10 cellular contexts compared by ENCODE assay signal in the genomic region with DNA sequence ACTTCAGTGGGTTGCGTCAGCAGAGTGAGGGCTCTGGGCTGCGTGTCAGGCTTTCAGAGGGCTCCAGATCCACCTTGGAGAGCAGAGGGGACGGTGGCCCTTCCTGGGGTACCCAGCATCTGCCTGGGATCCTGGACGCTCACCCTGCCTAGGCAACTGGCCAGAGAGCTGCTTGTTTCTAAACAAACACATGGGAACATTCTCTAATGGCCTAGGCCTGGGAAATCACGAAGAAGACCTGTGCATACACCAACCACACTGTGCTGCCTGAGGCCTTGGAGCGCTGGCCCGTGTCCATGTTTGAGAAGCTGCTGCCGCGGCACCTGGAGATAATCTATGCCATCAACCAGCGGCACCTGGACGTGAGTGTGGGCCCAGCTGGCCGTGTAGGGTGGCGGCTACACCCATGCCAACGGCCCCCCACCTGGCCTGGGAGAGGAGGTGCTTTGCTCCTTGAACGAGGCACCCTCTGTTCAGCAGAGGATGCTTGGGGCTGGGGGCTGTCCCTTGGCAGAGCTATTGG. TPM values are rescaled to one million over a fixed set of nuclear protein-coding genes. Genes with fewer than 3 reads are reported as not detected.
DNase-seq lines count a peak whose midpoint lies in the region; ATAC-seq and TF ChIP-seq lines count a peak whose summit lies in the region.
"Had no signal": no experiment of that assay in that cellular context is flagged by ENCODE, and none has a peak within 500 bp of the region (broad histone marks: within the 10 kb centered on the region; RNA-seq: fewer than 3 reads in every experiment).

No MANE protein-coding gene starts in this region.

- peak overlapping the region; percentile 65 to 86 (median 84) for H3K27ac ChIP-seq in esophagus muscularis mucosa (replicated peaks in 1 of 4)

- H3K4me3 ChIP-seq in esophagus muscularis mucosa = no peak overlapping the region

- TF ChIP-seq EP300 in esophagus muscularis mucosa (IDR thresholded peaks at IDR 0.05) = peak; percentile 51

- ATAC-seq in GM19351 (IDR thresholded peaks at IDR 0.05; ENCODE audit: unreplicated experiment) (no peak), HG03039 (IDR thresholded peaks at IDR 0.05; ENCODE audit: unreplicated experiment) (no peak)
- ATAC-seq: activated naive CD4-positive, alpha-beta T cell treated with anti-CD3 and anti-CD28 coated beads, Interleukin-2, amount 50 U/mL, for 72 hours had no signal

- no peaks in the 10 kb centered on the region for H3K9me3 ChIP-seq in esophagus muscularis mucosa

- DNase-seq in DMS79 (lab: John Stamatoyannopoulos, UW) (peak; percentile 82), NCI-H2196 treated with DMSO at 0.1 percent for 48 hours (lab: John Stamatoyannopoulos, UW; ENCODE audit: unreplicated experiment) (peak; percentile 85), esophagus muscularis mucosa (ENCODE audit: extremely low spot score) (no peak), posterior cingulate gyrus (peak in 7 of 10 donors; percentile 8 to 83 (median 25)), AG20443 (ENCODE audit: low spot score) (no peak), epidermal melanocyte (ENCODE audit: insufficient read length, low spot score) (no peak)
- DNase-seq: effector memory CD4-positive, alpha-beta T cell had no signal

- H3K27me3 ChIP-seq in esophagus muscularis mucosa = no peaks in the 10 kb centered on the region

- H3K36me3 ChIP-seq in esophagus muscularis mucosa = peaks cover 59 to 100% (median 99%) of the 10 kb centered on the region in 4 donors

- WGBS in esophagus muscularis mucosa = 73% methylated on average over 6 of the region's 15 CpGs

- intact Hi-C loops in esophagus muscularis mucosa (cut with DNase I) (no loop called here), posterior cingulate gyrus (cut with DNase I) (no loop called here)

- TF ChIP-seq CTCF in esophagus muscularis mucosa (IDR thresholded peaks at IDR 0.05) = no peak

- no peak for TF ChIP-seq POLR2A in esophagus muscularis mucosa (IDR thresholded peaks at IDR 0.05; ENCODE audit: low read depth)

- peaks cover 15 to 39% (median 35%) of the 10 kb centered on the region in 4 donors for H3K4me1 ChIP-seq in esophagus muscularis mucosa

RNA-seq across cellular contexts. Expression of a gene that starts 32.2 kb away (rescaled TPM):
- 100 to 1,000 TPM; 398 to 632 (median 462) TPM for total RNA-seq in esophagus muscularis mucosa

Comparison
In these comparisons a context has a peak if more than half of its experiments do, and no peak if none do; other contexts are left out.
1. DNase-seq: peak in DMS79 (single experiment), NCI-H2196 treated with DMSO at 0.1 percent for 48 hours (single experiment) and posterior cingulate gyrus (7 of 10); none in esophagus muscularis mucosa (single experiment), AG20443 (single experiment) and epidermal melanocyte (single experiment).